ENCODE assay signal across 16 cellular contexts in the genomic region with DNA sequence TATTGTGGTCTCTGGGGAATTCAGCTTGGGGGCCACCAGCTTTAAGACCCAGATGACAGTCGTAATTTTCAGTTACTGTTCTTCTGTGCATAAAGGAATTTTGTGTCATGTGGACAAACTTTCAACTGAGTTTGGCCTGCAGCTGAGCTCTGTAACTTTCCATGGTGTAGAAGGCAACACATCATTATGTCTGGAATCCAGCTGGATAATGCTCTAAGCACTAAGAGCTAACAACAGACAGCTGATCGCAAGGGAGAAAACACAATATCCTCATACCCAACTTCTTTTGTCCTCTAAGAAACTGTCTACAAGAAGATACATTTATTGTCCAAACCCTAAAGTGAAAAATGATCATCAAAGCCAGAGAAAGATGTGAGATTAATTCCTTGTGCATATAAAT.
DNase-seq lines count a peak whose midpoint lies in the region; ATAC-seq and TF ChIP-seq lines count a peak whose summit lies in the region.
"Had no signal": no experiment of that assay in that cellular context is flagged by ENCODE, and none has a peak within 500 bp of the region (broad histone marks: within the 10 kb centered on the region; RNA-seq: fewer than 3 reads in every experiment).

No MANE protein-coding gene starts in this region.

- TF ChIP-seq POLR2A in suprapubic skin (IDR thresholded peaks at IDR 0.05): no peak

- no peak overlapping the region for H3K4me3 Mint-ChIP-seq in mesothelial cell of epicardium
- no peak overlapping the region for H3K4me3 Mint-ChIP-seq in activated T-cell treated with anti-CD3 and anti-CD28 coated beads, Interleukin-2, amount 50 U/mL, for 4 hours
- H3K4me3 Mint-ChIP-seq: activated B cell treated with CpG ODN at 0.5 μM for 24 hours; activated naive CD4-positive, alpha-beta T cell treated with anti-CD3 and anti-CD28 coated beads, Interleukin-2, amount 10 ng/mL, durations not matched to agents 7 days and 5 days; nephron progenitor cell had no signal

- no peak overlapping the region for H3K4me3 ChIP-seq in suprapubic skin

- H3K36me3 Mint-ChIP-seq in mesothelial cell of epicardium: peaks cover 2% of the 10 kb centered on the region
- H3K36me3 Mint-ChIP-seq in activated T-cell treated with anti-CD3 and anti-CD28 coated beads, Interleukin-2, amount 50 U/mL, for 4 hours (ENCODE audit: insufficient read depth): no peaks in the 10 kb centered on the region
- H3K36me3 Mint-ChIP-seq: activated naive CD4-positive, alpha-beta T cell treated with anti-CD3 and anti-CD28 coated beads, Interleukin-2, amount 10 ng/mL, durations not matched to agents 7 days and 5 days had no signal

- WGBS in suprapubic skin: 49% methylated on average over 2 of the region's 2 CpGs

- H3K27ac Mint-ChIP-seq in mesothelial cell of epicardium: peak overlapping the region; percentile 61
- H3K27ac Mint-ChIP-seq: activated B cell treated with CpG ODN at 0.5 μM for 24 hours; activated naive CD4-positive, alpha-beta T cell treated with anti-CD3 and anti-CD28 coated beads, Interleukin-2, amount 10 ng/mL, durations not matched to agents 7 days and 5 days; nephron progenitor cell had no signal

- H3K27me3 ChIP-seq in suprapubic skin: no peaks in the 10 kb centered on the region

- H3K9me3 Mint-ChIP-seq in mesothelial cell of epicardium: peaks cover 4% of the 10 kb centered on the region
- no peaks in the 10 kb centered on the region for H3K9me3 Mint-ChIP-seq in activated T-cell treated with anti-CD3 and anti-CD28 coated beads, Interleukin-2, amount 50 U/mL, for 4 hours
- H3K9me3 Mint-ChIP-seq: activated B cell treated with CpG ODN at 0.5 μM for 24 hours; activated naive CD4-positive, alpha-beta T cell treated with anti-CD3 and anti-CD28 coated beads, Interleukin-2, amount 10 ng/mL, durations not matched to agents 7 days and 5 days; nephron progenitor cell had no signal

- H3K27ac ChIP-seq in suprapubic skin: peak overlapping the region; percentile 66

- ATAC-seq in GM19328 (IDR thresholded peaks at IDR 0.05; ENCODE audit: unreplicated experiment) (no peak), GM21619 (IDR thresholded peaks at IDR 0.05; ENCODE audit: unreplicated experiment) (no peak)
- no peak for ATAC-seq in activated T-cell treated with anti-CD3 and anti-CD28 coated beads, Interleukin-2, amount 50 U/mL, for 4 hours
- ATAC-seq: HCT116 had no signal

- DNase-seq in RPMI7951 (ENCODE audit: low read depth): peak; percentile 57
- DNase-seq in fibroblast of peridontal ligament (ENCODE audit: extremely low read depth): peak; percentile 48
- DNase-seq in mesothelial cell of epicardium (ENCODE audit: low spot score in 2 of 2, unreplicated experiment in 2 of 2): no peak
- DNase-seq in suprapubic skin (ENCODE audit: low spot score in 2 of 2): no peak
- no peak for DNase-seq in cerebellar cortex (ENCODE audit: low spot score)
- DNase-seq in activated T-cell treated with anti-CD3 and anti-CD28 coated beads, Interleukin-2, amount 50 U/mL, for 4 hours: no peak
- DNase-seq: activated B cell treated with CpG ODN at 0.5 μM for 24 hours; activated naive CD4-positive, alpha-beta T cell treated with anti-CD3 and anti-CD28 coated beads, Interleukin-2, amount 10 ng/mL, durations not matched to agents 7 days and 5 days; C1 segment of cervical spinal cord; DMS79; NCI-H774; nephron progenitor cell; retina had no signal

- no peaks in the 10 kb centered on the region for H3K9me3 ChIP-seq in suprapubic skin

- TF ChIP-seq CTCF in mesothelial cell of epicardium (IDR thresholded peaks at IDR 0.05; ENCODE audit: unreplicated experiment) (no peak), suprapubic skin (IDR thresholded peaks at IDR 0.05) (no peak)

- H3K4me1 ChIP-seq in suprapubic skin: peaks cover 33% of the 10 kb centered on the region

- no peak for TF ChIP-seq EP300 in suprapubic skin (IDR thresholded peaks at IDR 0.05)

- H3K4me1 Mint-ChIP-seq in mesothelial cell of epicardium: peaks cover 77% of the 10 kb centered on the region
- H3K4me1 Mint-ChIP-seq in activated T-cell treated with anti-CD3 and anti-CD28 coated beads, Interleukin-2, amount 50 U/mL, for 4 hours (ENCODE audit: low read depth): no peaks in the 10 kb centered on the region
- H3K4me1 Mint-ChIP-seq: activated B cell treated with CpG ODN at 0.5 μM for 24 hours; activated naive CD4-positive, alpha-beta T cell treated with anti-CD3 and anti-CD28 coated beads, Interleukin-2, amount 10 ng/mL, durations not matched to agents 7 days and 5 days; nephron progenitor cell had no signal

- no peaks in the 10 kb centered on the region for H3K36me3 ChIP-seq in suprapubic skin

- H3K27me3 Mint-ChIP-seq in mesothelial cell of epicardium (ENCODE audit: low read depth): no peaks in the 10 kb centered on the region
- H3K27me3 Mint-ChIP-seq in activated T-cell treated with anti-CD3 and anti-CD28 coated beads, Interleukin-2, amount 50 U/mL, for 4 hours (ENCODE audit: low read depth): no peaks in the 10 kb centered on the region
- H3K27me3 Mint-ChIP-seq: activated B cell treated with CpG ODN at 0.5 μM for 24 hours; activated naive CD4-positive, alpha-beta T cell treated with anti-CD3 and anti-CD28 coated beads, Interleukin-2, amount 10 ng/mL, durations not matched to agents 7 days and 5 days had no signal

Comparison
In these comparisons a context has a peak if more than half of its experiments do, and no peak if none do; other contexts are left out.
1. DNase-seq: peak in RPMI7951 (single experiment) and fibroblast of peridontal ligament (single experiment); none in mesothelial cell of epicardium (0 of 2), suprapubic skin (0 of 2), cerebellar cortex (single experiment) and activated T-cell treated with anti-CD3 and anti-CD28 coated beads, Interleukin-2, amount 50 U/mL, for 4 hours (single experiment).